In the genomic region with DNA sequence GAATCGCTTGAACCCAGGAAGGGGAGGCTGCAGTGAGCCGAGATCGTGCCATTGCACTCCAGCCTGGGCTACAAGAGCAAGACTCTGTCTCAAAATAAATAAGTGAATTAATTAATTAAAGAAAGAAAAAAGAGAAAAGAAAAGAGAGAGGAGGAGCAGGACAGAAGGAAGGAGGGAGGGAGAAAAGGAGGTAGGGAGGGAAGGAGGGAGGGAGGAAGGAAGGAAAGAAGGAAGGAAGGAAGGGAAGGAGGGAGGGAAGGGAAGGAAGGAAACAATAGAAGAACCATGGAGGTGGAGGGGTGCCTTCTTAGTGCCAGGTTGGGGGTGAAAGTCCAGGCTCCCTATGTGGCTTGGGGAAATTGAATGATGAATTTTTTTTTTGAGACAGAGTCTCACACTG, we compare ENCODE assay signal across 22 cellular contexts. TPM values are rescaled to one million over a fixed set of nuclear protein-coding genes. Genes with fewer than 3 reads are reported as not detected.
DNase-seq lines count a peak whose midpoint lies in the region; ATAC-seq and TF ChIP-seq lines count a peak whose summit lies in the region.
"Had no signal": no experiment of that assay in that cellular context is flagged by ENCODE, and none has a peak within 500 bp of the region (broad histone marks: within the 10 kb centered on the region; RNA-seq: fewer than 3 reads in every experiment).

No MANE protein-coding gene starts in this region.

- no peak overlapping the region for H3K4me3 Mint-ChIP-seq in natural killer cell
- H3K4me3 Mint-ChIP-seq: CD4-positive, alpha-beta memory T cell; H9; HFFc6 had no signal

- TF ChIP-seq POLR2A in right lobe of liver (IDR thresholded peaks at IDR 0.05): no peak
- no peak for TF ChIP-seq POLR2A in lower leg skin (IDR thresholded peaks at IDR 0.05)

- no peaks in the 10 kb centered on the region for H3K36me3 ChIP-seq in HEK293 (ENCODE audit: control insufficient read depth in 2 of 2, insufficient read depth in 1 of 2, low read length in 2 of 2)
- H3K36me3 ChIP-seq in colonic mucosa: no peaks in the 10 kb centered on the region
- H3K36me3 ChIP-seq in right lobe of liver: no peaks in the 10 kb centered on the region
- H3K36me3 ChIP-seq: BE2C; BLaER1 treated with 17β-estradiol and CSF1 and Interleukin-3, amounts not matched to agents 10 nM and 100 nM had no signal

- no peaks in the 10 kb centered on the region for H3K4me1 ChIP-seq in HEK293 (ENCODE audit: control insufficient read depth, insufficient read depth, low read length)
- peaks cover 7% of the 10 kb centered on the region for H3K4me1 ChIP-seq in colonic mucosa
- H3K4me1 ChIP-seq in right lobe of liver: peaks cover 0 to 50% (median 11%) of the 10 kb centered on the region in 4 donors
- H3K4me1 ChIP-seq: BE2C had no signal

- no peak overlapping the region for H3K9ac ChIP-seq in colonic mucosa (ENCODE audit: low read depth in 2 of 2, low read length in 2 of 2)
- H3K9ac ChIP-seq: BLaER1 treated with 17β-estradiol and CSF1 and Interleukin-3, amounts not matched to agents 10 nM and 100 nM; GM23248 had no signal

- CTCF ChIA-PET in HEK293 (lab: Yijun Ruan, JAX): interaction anchor here (1.1 to 1.7 kb wide), 2 partner anchors 164 to 213 kb away, joined by 4 to 9 read pairs; no protein-coding TSS in a partner anchor

- TF ChIP-seq CTCF in 22Rv1 (IDR thresholded peaks at IDR 0.05): no peak
- TF ChIP-seq CTCF in HEK293 (tag by site-specific recombination; IDR thresholded peaks at IDR 0.05): no peak
- TF ChIP-seq CTCF in colonic mucosa (IDR thresholded peaks at IDR 0.05): no peak
- TF ChIP-seq CTCF in right lobe of liver (IDR thresholded peaks at IDR 0.05): no peak
- TF ChIP-seq CTCF in lower leg skin (IDR thresholded peaks at IDR 0.05): no peak
- TF ChIP-seq CTCF in natural killer cell (IDR thresholded peaks at IDR 0.05): no peak

- no peaks in the 10 kb centered on the region for H3K36me3 Mint-ChIP-seq in natural killer cell
- H3K36me3 Mint-ChIP-seq: CD4-positive, alpha-beta memory T cell had no signal

- H3K9me3 ChIP-seq in HEK293 (ENCODE audit: control insufficient read depth, insufficient read depth, low read depth, low read length): no peaks in the 10 kb centered on the region
- no peaks in the 10 kb centered on the region for H3K9me3 ChIP-seq in colonic mucosa
- no peaks in the 10 kb centered on the region for H3K9me3 ChIP-seq in right lobe of liver
- H3K9me3 ChIP-seq: A549; BE2C; BLaER1 treated with 17β-estradiol and CSF1 and Interleukin-3, amounts not matched to agents 10 nM and 100 nM had no signal

- peaks cover 6 to 10% of the 10 kb centered on the region in 2 donors for H3K27me3 Mint-ChIP-seq in natural killer cell (ENCODE audit: low read depth in 2 of 2)

- intact Hi-C loops in colonic mucosa (cut with DNase I): loop anchor here (10.0 kb wide), 1 partner anchor 215 kb away; no protein-coding TSS in a partner anchor
- intact Hi-C loops in right lobe of liver (cut with DNase I): no loop called here
- intact Hi-C loops in lower leg skin (cut with DNase I; ENCODE audit: low total_unique reads): no loop called here
- intact Hi-C loops in cardiac septum (cut with DNase I): loop anchor here (5.0 to 10.0 kb wide), 3 partner anchors 168 to 395 kb away; a partner anchor contains a TSS
- intact Hi-C loops in natural killer cell (cut with micrococcal nuclease): no loop called here

- H3K4me3 ChIP-seq in HEK293 (ENCODE audit: low read depth, low read length): no peak overlapping the region
- no peak overlapping the region for H3K4me3 ChIP-seq in colonic mucosa
- H3K4me3 ChIP-seq in right lobe of liver: no peak overlapping the region
- H3K4me3 ChIP-seq in lower leg skin (ENCODE audit: low read depth, poor library complexity, severe bottlenecking): no peak overlapping the region
- H3K4me3 ChIP-seq: A549; BLaER1 treated with 17β-estradiol and CSF1 and Interleukin-3, amounts not matched to agents 10 nM and 100 nM; GM23248 had no signal

- ATAC-seq in right lobe of liver (no peak), natural killer cell (no peak)
- ATAC-seq: A549, HCT116 had no signal

- peaks cover 13 to 18% of the 10 kb centered on the region in 2 donors for H3K4me1 Mint-ChIP-seq in natural killer cell

- H3K9me3 Mint-ChIP-seq in natural killer cell: no peaks in the 10 kb centered on the region
- H3K9me3 Mint-ChIP-seq: CD4-positive, alpha-beta memory T cell; H9; HFFc6 had no signal

- POLR2A ChIA-PET in HEK293 (lab: Yijun Ruan, JAX): no interaction called here

- WGBS in right lobe of liver (ENCODE audit: insufficient coverage, low coverage, low lambda C conversion rate, missing lambda C conversion rate): 91% methylated on average over 3 of the region's 3 CpGs
- 96 to 98% methylated on average over 3 of the region's 3 CpGs for WGBS in lower leg skin, 2 donors

- H3K27ac ChIP-seq in 22Rv1 (peak overlapping the region; percentile 99), HEK293 (ENCODE audit: extremely low read depth, low read depth, low read length) (no peak overlapping the region), colonic mucosa (peak overlapping the region; percentile 71), right lobe of liver (peak overlapping the region in 2 of 3 donors; percentile 82 to 89)
- H3K27ac ChIP-seq: BLaER1 treated with 17β-estradiol and CSF1 and Interleukin-3, amounts not matched to agents 10 nM and 100 nM; GM23248 had no signal

- H3K27me3 ChIP-seq in colonic mucosa (no peaks in the 10 kb centered on the region), right lobe of liver (no peaks in the 10 kb centered on the region)
- H3K27me3 ChIP-seq: BE2C had no signal

- H3K27ac Mint-ChIP-seq in natural killer cell: no peak overlapping the region
- H3K27ac Mint-ChIP-seq: CD4-positive, alpha-beta memory T cell; H9; HFFc6 had no signal

- DNase-seq in colonic mucosa: no peak
- no peak for DNase-seq in right lobe of liver
- DNase-seq in activated naive CD4-positive, alpha-beta T cell treated with anti-CD3 and anti-CD28 coated beads, Interleukin-2, amount 50 U/mL, for 16 hours: no peak
- DNase-seq in lower leg skin (ENCODE audit: low spot score in 2 of 2): no peak
- DNase-seq in cardiac septum (ENCODE audit: low spot score): no peak
- DNase-seq in natural killer cell: no peak
- DNase-seq: 8988T; ACHN; AML-193; BE2C; CD4-positive, alpha-beta memory T cell; COR-L47; DMS153; DND-41; GM23248; H9; HFFc6 had no signal

TF ChIP-seq in HEK293, 187 proteins besides CTCF, POLR2A, EP300 and RAD21:
- peak; percentile 91 for TF ChIP-seq ZNF366 (tag by site-specific recombination; conservative IDR thresholded peaks at IDR 0.05)
- 0 out of 2 replicates have a peak, but pooled peaks have one; percentile 15 for TF ChIP-seq PRDM1 (tag by site-specific recombination; IDR thresholded peaks at IDR 0.05)
- no peak for TF ChIP-seq ZNF24 (tag by site-specific recombination; IDR thresholded peaks at IDR 0.05)
- no peak for TF ChIP-seq EGR2 (tag by site-specific recombination; IDR thresholded peaks at IDR 0.05; ENCODE audit: low read depth)

RNA-seq across cellular contexts. Expression of a gene that starts 6.5 kb away (rescaled TPM):
- total RNA-seq in colonic mucosa (100 to 1,000 TPM in 1 of 2 donors, 10 to 100 TPM in 1; 79.4 to 192 TPM), right lobe of liver (100 to 1,000 TPM in 5 of 6 experiments, 10 to 100 TPM in 1; 66.5 to 142 (median 111) TPM), lower leg skin (10 to 100 TPM; 42.2 to 83.3 (median 56.0) TPM), cardiac septum (45.7 TPM), natural killer cell (1 to 10 TPM; 7.1 to 8.3 (median 7.7) TPM)

RNA-seq across cellular contexts. Expression of a gene that starts 53.4 kb away (rescaled TPM):
- total RNA-seq in colonic mucosa (10 to 100 TPM; 50.0 to 71.4 TPM), right lobe of liver (10 to 100 TPM; 32.8 to 71.4 (median 44.1) TPM), lower leg skin (10 to 100 TPM; 40.7 to 59.3 (median 45.9) TPM), cardiac septum (36.4 TPM), natural killer cell (100 to 1,000 TPM; 157 to 182 (median 163) TPM)

Comparison
In these comparisons a context has a peak if more than half of its experiments do, and no peak if none do; other contexts are left out.
1. intact Hi-C loops: an anchor here in colonic mucosa (10.0 kb wide) and cardiac septum (5.0 to 10.0 kb wide); none called in right lobe of liver, lower leg skin and natural killer cell.